In the genomic region with DNA sequence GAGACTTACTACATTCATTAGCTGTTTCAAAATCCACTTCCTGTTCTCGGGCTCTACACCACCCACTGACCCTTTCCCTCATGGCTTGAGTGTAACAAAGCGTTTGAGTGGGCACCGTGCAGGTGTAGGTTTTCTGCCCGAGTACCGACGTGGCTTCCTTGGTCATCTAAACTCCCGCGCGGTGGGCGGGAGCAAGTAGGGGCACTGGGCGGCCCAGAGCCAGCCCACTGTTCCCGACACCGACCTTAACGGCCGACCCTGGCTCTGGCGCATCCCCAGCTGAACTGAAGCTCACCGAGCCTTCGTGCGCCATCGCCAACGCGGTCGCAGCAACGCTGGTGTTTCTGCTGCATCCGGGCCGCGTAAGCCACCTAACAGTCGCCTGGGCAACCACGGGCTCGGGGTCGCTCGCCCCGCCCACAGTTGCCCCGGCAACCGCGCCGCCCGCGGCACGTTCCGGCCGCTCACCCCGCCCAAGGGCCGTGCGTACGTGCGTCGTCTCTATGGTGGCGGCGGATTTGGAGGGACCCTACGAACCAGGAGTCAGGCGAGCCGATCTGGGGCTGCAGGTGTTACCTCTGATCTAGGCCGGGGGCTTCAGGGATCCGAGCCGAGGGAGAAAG, we compare ENCODE assay signal across 8 cellular contexts.
DNase-seq lines count a peak whose midpoint lies in the region; ATAC-seq and TF ChIP-seq lines count a peak whose summit lies in the region.

A gene (minus strand): TSS at position 372 of the 623 bp plus-strand sequence. CDS start 59 bp downstream, at position 313.
A gene with protein sequence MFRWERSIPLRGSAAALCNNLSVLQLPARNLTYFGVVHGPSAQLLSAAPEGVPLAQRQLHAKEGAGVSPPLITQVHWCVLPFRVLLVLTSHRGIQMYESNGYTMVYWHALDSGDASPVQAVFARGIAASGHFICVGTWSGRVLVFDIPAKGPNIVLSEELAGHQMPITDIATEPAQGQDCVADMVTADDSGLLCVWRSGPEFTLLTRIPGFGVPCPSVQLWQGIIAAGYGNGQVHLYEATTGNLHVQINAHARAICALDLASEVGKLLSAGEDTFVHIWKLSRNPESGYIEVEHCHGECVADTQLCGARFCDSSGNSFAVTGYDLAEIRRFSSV (plus strand): TSS at position 483 of the 623 bp plus-strand sequence. CDS start 424 bp downstream, outside the sequence.

- peak; percentile 69 for DNase-seq in AG09319 (ENCODE audit: extremely low read depth, low read depth)
- peak; percentile 95 for DNase-seq in NCI-H345 (lab: John Stamatoyannopoulos, UW)
- DNase-seq in activated CD4-positive, CD25-positive, alpha-beta regulatory T cell treated with anti-CD3 and anti-CD28 coated beads, Interleukin-2, amount 50 U/mL, for 16 hours (ENCODE audit: low read depth, low spot score): peak; percentile 79
- peak; percentile 93 for DNase-seq in cerebellar cortex (ENCODE audit: low spot score)
- peak; percentile 53 for DNase-seq in kidney glomerular epithelial cell (lab: John Stamatoyannopoulos, UW)
- peak; percentile 89 to 90 for DNase-seq in stimulated activated CD4-positive, alpha-beta T cell treated with anti-CD3 and anti-CD28 coated beads, Interleukin-1b, Interleukin-23, amount 100 ng/mL, for 1 hour (ENCODE audit: low read depth in 2 of 2)

- TF ChIP-seq CTCF in AG09319 (IDR thresholded peaks at IDR 0.05; ENCODE audit: low read depth, low read length): no peak

- ATAC-seq in GM19035 (IDR thresholded peaks at IDR 0.05; ENCODE audit: unreplicated experiment) (peak; percentile 93), HG03280 (IDR thresholded peaks at IDR 0.05; ENCODE audit: unreplicated experiment) (peak; percentile 93)

Comparison
In these comparisons a context has a peak if more than half of its experiments do, and no peak if none do; other contexts are left out.
1. Peak in every context shown above with its lines: DNase-seq and ATAC-seq.